11 cellular contexts compared by ENCODE assay signal in the genomic region with DNA sequence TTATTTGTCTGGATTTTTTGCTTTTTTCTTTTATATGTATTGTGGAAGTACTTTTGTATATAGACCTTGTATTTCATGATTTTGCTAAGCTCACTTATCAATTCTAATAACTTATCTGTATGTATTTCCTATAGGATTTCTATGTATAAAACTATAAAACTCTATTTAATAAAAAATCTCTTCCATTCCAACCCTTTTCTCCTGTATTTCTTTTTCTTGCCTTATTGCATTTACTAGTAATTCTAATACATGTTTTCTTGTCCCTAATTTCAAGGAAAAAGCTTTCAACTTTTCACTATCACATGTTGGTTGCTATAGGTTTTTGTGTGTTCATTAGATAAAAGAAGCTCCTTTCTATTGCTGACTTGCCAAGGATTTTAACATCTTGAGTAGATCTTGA.
"Had no signal": no experiment of that assay in that cellular context is flagged by ENCODE, and none has a peak within 500 bp of the region (broad histone marks: within the 10 kb centered on the region; RNA-seq: fewer than 3 reads in every experiment).

No MANE protein-coding gene starts in this region.

- DNase-seq: GM23248, GOT3, H7, H9, HCEC 1CT, HFFc6 had no signal

- H3K9me3 Mint-ChIP-seq: H9, HFFc6 had no signal

- FAIRE-seq: H1, H54 had no signal

- H3K4me1 Mint-ChIP-seq: GM23338 had no signal

- H3K4me3 ChIP-seq: GM23248, GM23338, HAP-1 had no signal

- H3K9me3 ChIP-seq: HAP-1 had no signal

- H3K27ac ChIP-seq: GM23248 had no signal

- H3K9ac ChIP-seq: GM23248 had no signal

- H3K4me3 Mint-ChIP-seq: GM23338, H9, HFFc6 had no signal

- H3K4me1 ChIP-seq: HAP-1 had no signal

- H3K4me2 ChIP-seq: GM23338 had no signal

- H2AFZ ChIP-seq: GM23248, GM23338 had no signal

- H3K36me3 ChIP-seq: HAP-1 had no signal

- H3K27ac Mint-ChIP-seq: GM23338, H9, HFFc6 had no signal

- ATAC-seq: GM23338, HCT116 had no signal
